ENCODE assay signal across 13 cellular contexts in genomic region chr12:52496590-52497071, GRCh38. TPM values are rescaled to one million over a fixed set of nuclear protein-coding genes. Genes with fewer than 3 reads are reported as not detected.
DNase-seq lines count a peak whose midpoint lies in the region; ATAC-seq and TF ChIP-seq lines count a peak whose summit lies in the region.
"Had no signal": no experiment of that assay in that cellular context is flagged by ENCODE, and none has a peak within 500 bp of the region (broad histone marks: within the 10 kb centered on the region; RNA-seq: fewer than 3 reads in every experiment).

No MANE protein-coding gene starts in this region.

- no peak for ATAC-seq in naive thymus-derived CD4-positive, alpha-beta T cell

- CTCF ChIA-PET in naive thymus-derived CD4-positive, alpha-beta T cell (lab: Charles Lee): interaction anchor here (0.6 kb wide), 1 partner anchor 374 kb away, joined by 4 read pairs; no protein-coding TSS in a partner anchor

- peaks cover 0 to 3% (median 0%) of the 10 kb centered on the region in 7 donors for H3K4me1 Mint-ChIP-seq in naive thymus-derived CD4-positive, alpha-beta T cell

- DNase-seq in GM04504 (ENCODE audit: low read depth) (peak; percentile 49), NCI-H2171 (lab: John Stamatoyannopoulos, UW) (peak; percentile 35), osteoblast (ENCODE audit: insufficient read length, low spot score, missing footprints) (peak; percentile 80), NCI-H2107 treated with DMSO at 0.1 percent for 48 hours (lab: John Stamatoyannopoulos, UW; ENCODE audit: unreplicated experiment) (no peak), superior temporal gyrus (ENCODE audit: extremely low spot score) (no peak)
- DNase-seq in activated effector memory CD4-positive, alpha-beta T cell treated with Interleukin-2 at 50 U/mL for 16 hours: no peak
- no peak for DNase-seq in naive thymus-derived CD4-positive, alpha-beta T cell
- DNase-seq: activated CD8-positive, alpha-beta memory T cell treated with anti-CD3 and anti-CD28 coated beads, Interleukin-2, amount 50 U/mL, for 48 hours; DND-41; NCI-H1694; stimulated activated CD4-positive, alpha-beta T cell treated with anti-CD3 and anti-CD28 coated beads, Interleukin-2, amount 100 ng/mL, for 48 hours had no signal

- H3K27me3 ChIP-seq in esophagus (ENCODE audit: control insufficient read depth in 1 of 2, insufficient read depth in 2 of 2, low read length in 2 of 2) (no peaks in the 10 kb centered on the region), osteoblast (ENCODE audit: insufficient read depth, low read length) (peaks cover 6% of the 10 kb centered on the region)
- H3K27me3 ChIP-seq in naive thymus-derived CD4-positive, alpha-beta T cell (ENCODE audit: control insufficient read depth in 2 of 2, insufficient read depth in 2 of 2, low read length in 2 of 2): no peaks in the 10 kb centered on the region

- peak overlapping the region; percentile 35 to 77 for H3K27ac ChIP-seq in esophagus (ENCODE audit: low read depth in 2 of 2, low read length in 1 of 2)
- peak overlapping the region; percentile 78 for H3K27ac ChIP-seq in osteoblast (ENCODE audit: low read depth, low read length)
- no peak overlapping the region for H3K27ac ChIP-seq in naive thymus-derived CD4-positive, alpha-beta T cell (ENCODE audit: low read depth, low read length)

- H3K79me2 ChIP-seq in osteoblast (ENCODE audit: insufficient read depth, low read length): no peaks in the 10 kb centered on the region

- H3K36me3 ChIP-seq in esophagus (ENCODE audit: control insufficient read depth in 2 of 2, insufficient read depth in 2 of 2, low read length in 1 of 2) (no peaks in the 10 kb centered on the region), osteoblast (ENCODE audit: insufficient read depth, low read length) (no peaks in the 10 kb centered on the region)
- H3K36me3 ChIP-seq in naive thymus-derived CD4-positive, alpha-beta T cell (ENCODE audit: control insufficient read depth in 2 of 3, insufficient read depth in 3 of 3, low read length in 3 of 3): no peaks in the 10 kb centered on the region

- peaks cover 12 to 35% (median 22%) of the 10 kb centered on the region in 5 donors for H3K27me3 Mint-ChIP-seq in naive thymus-derived CD4-positive, alpha-beta T cell

- no peaks in the 10 kb centered on the region for H3K36me3 Mint-ChIP-seq in naive thymus-derived CD4-positive, alpha-beta T cell

- H3K9me3 ChIP-seq in esophagus (ENCODE audit: control insufficient read depth in 2 of 2, insufficient read depth in 1 of 2, low read depth in 1 of 2, low read length in 1 of 2): no peaks in the 10 kb centered on the region
- H3K9me3 ChIP-seq in osteoblast (ENCODE audit: low read depth, low read length): no peaks in the 10 kb centered on the region
- H3K9me3 ChIP-seq in naive thymus-derived CD4-positive, alpha-beta T cell (ENCODE audit: control insufficient read depth in 2 of 3, low read length in 3 of 3): no peaks in the 10 kb centered on the region

- intact Hi-C loops in naive thymus-derived CD4-positive, alpha-beta T cell (cut with micrococcal nuclease): no loop called here

- no peak overlapping the region for H3K27ac Mint-ChIP-seq in naive thymus-derived CD4-positive, alpha-beta T cell

- H3K4me1 ChIP-seq in esophagus (ENCODE audit: control insufficient read depth in 2 of 2, insufficient read depth in 2 of 2, low read length in 1 of 2) (peaks cover 3 to 26% of the 10 kb centered on the region in 2 donors), osteoblast (ENCODE audit: insufficient read depth, low read length) (peaks cover 66% of the 10 kb centered on the region)
- no peaks in the 10 kb centered on the region for H3K4me1 ChIP-seq in naive thymus-derived CD4-positive, alpha-beta T cell (ENCODE audit: control insufficient read depth in 2 of 2, insufficient read depth in 2 of 2, low read length in 2 of 2)

- POLR2A ChIA-PET in naive thymus-derived CD4-positive, alpha-beta T cell (lab: Charles Lee): no interaction called here

- peaks cover 0 to 5% (median 3%) of the 10 kb centered on the region in 11 donors for H3K9me3 Mint-ChIP-seq in naive thymus-derived CD4-positive, alpha-beta T cell

- peak overlapping the region; percentile 25 for H3K4me2 ChIP-seq in osteoblast (ENCODE audit: insufficient read depth, low read length)

- H2AFZ ChIP-seq in osteoblast (ENCODE audit: low read length): no peak overlapping the region

- no peak overlapping the region for H3K4me3 Mint-ChIP-seq in naive thymus-derived CD4-positive, alpha-beta T cell

- no peak overlapping the region for H3K4me3 ChIP-seq in esophagus (ENCODE audit: low read depth in 1 of 2, low read length in 2 of 2)
- no peak overlapping the region for H3K4me3 ChIP-seq in osteoblast (ENCODE audit: insufficient read depth, low read length)
- H3K4me3 ChIP-seq in naive thymus-derived CD4-positive, alpha-beta T cell (ENCODE audit: low read length): no peak overlapping the region

- 38 to 56% methylated on average over 4 of the region's 4 CpGs for WGBS in esophagus, 2 donors

- H4K20me1 ChIP-seq in osteoblast (ENCODE audit: insufficient read depth, low read length): no peaks in the 10 kb centered on the region

- TF ChIP-seq CTCF in osteoblast (IDR thresholded peaks at IDR 0.05; ENCODE audit: extremely low read depth, low read depth, low read length): no peak

RNA-seq across cellular contexts. Expression of gene KRT6A, which starts 3.6 kb away (rescaled TPM):
- 1,000 to 10,000 TPM in 1 of 2 donors, 100 to 1,000 TPM in 1; 945 to 7,628 TPM for polyA plus RNA-seq in esophagus
- under 0.01 and 0.72 TPM in 2 replicates for total RNA-seq in osteoblast
- not detected for total RNA-seq in naive thymus-derived CD4-positive, alpha-beta T cell
- not detected for polyA plus RNA-seq in naive thymus-derived CD4-positive, alpha-beta T cell

RNA-seq across cellular contexts. Expression of gene KRT6C, which starts 23.0 kb away (rescaled TPM):
- 100 to 1,000 TPM; 229 to 427 TPM for polyA plus RNA-seq in esophagus
- total RNA-seq in osteoblast: not detected in 2 replicates
- total RNA-seq in naive thymus-derived CD4-positive, alpha-beta T cell: not detected
- not detected for polyA plus RNA-seq in naive thymus-derived CD4-positive, alpha-beta T cell

RNA-seq across cellular contexts. Expression of gene KRT5, which starts 23.6 kb away (rescaled TPM):
- 1,000 to 10,000 TPM; 3,653 to 6,695 TPM for polyA plus RNA-seq in esophagus
- 0.36 TPM in 1 of 2 replicates, not detected in the other for total RNA-seq in osteoblast
- under 1 TPM in 1 of 5 experiments, not detected in 4; 0.24 TPM for total RNA-seq in naive thymus-derived CD4-positive, alpha-beta T cell
- polyA plus RNA-seq in naive thymus-derived CD4-positive, alpha-beta T cell: not detected

RNA-seq across cellular contexts. Expression of gene KRT6B, which starts 44.7 kb away (rescaled TPM):
- polyA plus RNA-seq in esophagus: 100 to 1,000 TPM; 106 to 453 TPM
- not detected in 2 replicates for total RNA-seq in osteoblast
- not detected for total RNA-seq in naive thymus-derived CD4-positive, alpha-beta T cell
- polyA plus RNA-seq in naive thymus-derived CD4-positive, alpha-beta T cell: not detected

RNA-seq across cellular contexts. Expression of gene KRT71, which starts 56.3 kb away (rescaled TPM):
- not detected for polyA plus RNA-seq in esophagus
- total RNA-seq in osteoblast: not detected in 2 replicates
- not detected for total RNA-seq in naive thymus-derived CD4-positive, alpha-beta T cell
- not detected for polyA plus RNA-seq in naive thymus-derived CD4-positive, alpha-beta T cell
- total RNA-seq: ureter had no signal

Comparison
In these comparisons a context has a peak if more than half of its experiments do, and no peak if none do; other contexts are left out.
1. DNase-seq: peak in GM04504 (single experiment), NCI-H2171 (single experiment) and osteoblast (single experiment); none in activated effector memory CD4-positive, alpha-beta T cell treated with Interleukin-2 at 50 U/mL for 16 hours (single experiment), naive thymus-derived CD4-positive, alpha-beta T cell (0 of 9), NCI-H2107 treated with DMSO at 0.1 percent for 48 hours (single experiment) and superior temporal gyrus (single experiment).